Comparison of ENCODE assay signal across 16 cellular contexts in genomic region chr13:32849369-32849768, GRCh38.
DNase-seq lines count a peak whose midpoint lies in the region; ATAC-seq, FAIRE-seq and TF ChIP-seq lines count a peak whose summit lies in the region.
"Had no signal": no experiment of that assay in that cellular context is flagged by ENCODE, and none has a peak within 500 bp of the region (broad histone marks: within the 10 kb centered on the region; RNA-seq: fewer than 3 reads in every experiment).

No MANE protein-coding gene starts in this region.

- no peak for DNase-seq in left ventricle myocardium superior
- no peak for DNase-seq in right atrium auricular region (ENCODE audit: low spot score)
- no peak for DNase-seq in bronchial epithelial cell (ENCODE audit: low read depth)
- no peak for DNase-seq in endothelial cell (ENCODE audit: low spot score)
- DNase-seq in sciatic nerve (ENCODE audit: low spot score): no peak
- no peak for DNase-seq in RWPE1 (ENCODE audit: low spot score)
- no peak for DNase-seq in upper lobe of right lung
- DNase-seq in GM13976 (ENCODE audit: low spot score): no peak
- DNase-seq: BE2C; CD4-positive, alpha-beta memory T cell; DMS79; GOT3; H9 had no signal

- no peaks in the 10 kb centered on the region for H3K36me3 Mint-ChIP-seq in endothelial cell (ENCODE audit: low read depth, unreplicated experiment)
- H3K36me3 Mint-ChIP-seq: CD4-positive, alpha-beta memory T cell had no signal

- H3K4me3 ChIP-seq in right atrium auricular region (no peak overlapping the region), bronchial epithelial cell (ENCODE audit: low read depth, low read length) (no peak overlapping the region), upper lobe of right lung (no peak overlapping the region)
- H3K4me3 ChIP-seq: A549 had no signal

- H3K27me3 ChIP-seq in right atrium auricular region: no peaks in the 10 kb centered on the region
- peaks cover 4% of the 10 kb centered on the region for H3K27me3 ChIP-seq in bronchial epithelial cell (ENCODE audit: control insufficient read depth, insufficient read depth, low read length)
- no peaks in the 10 kb centered on the region for H3K27me3 ChIP-seq in upper lobe of right lung
- H3K27me3 ChIP-seq: BE2C had no signal

- no peaks in the 10 kb centered on the region for H3K9me3 Mint-ChIP-seq in endothelial cell (ENCODE audit: unreplicated experiment)
- H3K9me3 Mint-ChIP-seq: CD4-positive, alpha-beta memory T cell had no signal

- H3K9me3 ChIP-seq in right atrium auricular region (no peaks in the 10 kb centered on the region), upper lobe of right lung (no peaks in the 10 kb centered on the region)
- H3K9me3 ChIP-seq: A549, BE2C had no signal

- H3K4me1 Mint-ChIP-seq in endothelial cell (ENCODE audit: unreplicated experiment): no peaks in the 10 kb centered on the region
- H3K4me1 Mint-ChIP-seq: CD4-positive, alpha-beta memory T cell had no signal

- POLR2A ChIA-PET in RWPE1 (lab: Yijun Ruan, JAX; ENCODE audit: low non-redundant PET): no interaction called here

- no peak overlapping the region for H3K4me3 Mint-ChIP-seq in endothelial cell (ENCODE audit: unreplicated experiment)
- H3K4me3 Mint-ChIP-seq: CD4-positive, alpha-beta memory T cell; H9 had no signal

- CTCF ChIA-PET in RWPE1 (lab: Yijun Ruan, JAX): no interaction called here

- no peaks in the 10 kb centered on the region for H3K36me3 ChIP-seq in right atrium auricular region
- no peaks in the 10 kb centered on the region for H3K36me3 ChIP-seq in bronchial epithelial cell (ENCODE audit: control insufficient read depth, insufficient read depth, low read length)
- no peaks in the 10 kb centered on the region for H3K36me3 ChIP-seq in upper lobe of right lung
- H3K36me3 ChIP-seq: BE2C had no signal

- peak overlapping the region; percentile 51 for H3K27ac Mint-ChIP-seq in endothelial cell (ENCODE audit: unreplicated experiment)
- H3K27ac Mint-ChIP-seq: CD4-positive, alpha-beta memory T cell; H9 had no signal

- H3K27ac ChIP-seq in right atrium auricular region: no peak overlapping the region
- H3K27ac ChIP-seq in RWPE1: no peak overlapping the region
- H3K27ac ChIP-seq in upper lobe of right lung: no peak overlapping the region
- H3K27ac ChIP-seq: A549, C4-2B had no signal

- H3K27me3 Mint-ChIP-seq in endothelial cell (ENCODE audit: unreplicated experiment): no peaks in the 10 kb centered on the region

- in situ Hi-C loops in GM13976 (cut with MboI; ENCODE audit: low sequenced_read_pairs, unreplicated experiment): no loop called here

- H3K4me1 ChIP-seq in right atrium auricular region (peaks cover 0 to 22% of the 10 kb centered on the region in 2 donors), upper lobe of right lung (no peaks in the 10 kb centered on the region)
- H3K4me1 ChIP-seq: A549, BE2C had no signal

- peak; percentile 42 for ATAC-seq in left ventricle myocardium superior
- ATAC-seq in sciatic nerve: peak; percentile 13
- ATAC-seq in upper lobe of right lung: no peak
- ATAC-seq: A549 had no signal

- FAIRE-seq in bronchial epithelial cell (lab: Jason Lieb, UNC): peak; percentile 68
- FAIRE-seq: A549, GM12891 had no signal

- intact Hi-C loops in left ventricle myocardium superior (cut with micrococcal nuclease): no loop called here
- intact Hi-C loops in sciatic nerve (cut with DNase I): loop anchor here (5.0 kb wide), 1 partner anchor 1153 kb away; no protein-coding TSS in a partner anchor
- intact Hi-C loops in upper lobe of right lung (cut with DNase I): no loop called here

- TF ChIP-seq CTCF in right atrium auricular region (IDR thresholded peaks at IDR 0.05) (no peak), bronchial epithelial cell (IDR thresholded peaks at IDR 0.05; ENCODE audit: insufficient read depth, low read length, severe bottlenecking) (no peak), endothelial cell (IDR thresholded peaks at IDR 0.05; ENCODE audit: unreplicated experiment) (no peak), RWPE1 (conservative IDR thresholded peaks at IDR 0.05; ENCODE audit: low read depth) (no peak), upper lobe of right lung (IDR thresholded peaks at IDR 0.05) (no peak), GM13976 (IDR thresholded peaks at IDR 0.05; ENCODE audit: borderline replicate concordance, control extremely low read depth, extremely low read depth, insufficient read depth, missing control alignments) (no peak)
